31 cellular contexts compared by ENCODE assay signal in genomic region chr16:77570574-77570973, GRCh38.
"Had no signal": no experiment of that assay in that cellular context is flagged by ENCODE, and none has a peak within 500 bp of the region (broad histone marks: within the 10 kb centered on the region; RNA-seq: fewer than 3 reads in every experiment).

No MANE protein-coding gene starts in this region.

- ATAC-seq: activated CD8-positive, alpha-beta T cell treated with anti-CD3 and anti-CD28 coated beads for 36 hours; activated naive CD4-positive, alpha-beta T cell treated with anti-CD3 and anti-CD28 coated beads, Interleukin-2, amount 50 U/mL, for 72 hours; activated T-cell treated with anti-CD3 and anti-CD28 coated beads, Interleukin-2, amount 50 U/mL, for 4 hours; activated T-cell treated with anti-CD3 and anti-CD28 coated beads, Interleukin-2, amount 50 U/mL, for 72 hours; activated T-helper 17 cell treated with anti-CD3 and anti-CD28 coated beads, Interleukin-2, amount 50 U/mL, for 72 hours had no signal

- H3K27ac ChIP-seq: adrenal gland, ascending aorta, cardiac muscle cell, VCaP had no signal

- H3K4me1 ChIP-seq: adrenal gland, ascending aorta had no signal

- H3K9me3 ChIP-seq: adrenal gland, ascending aorta had no signal

- DNase-seq: activated B cell treated with CpG ODN at 0.5 μM for 24 hours; activated CD4-positive, alpha-beta memory T cell treated with anti-CD3 and anti-CD28 coated beads for 36 hours; activated CD4-positive, alpha-beta T cell treated with anti-CD3 and anti-CD28 coated beads for 4 hours; activated CD4-positive, alpha-beta T cell treated with anti-CD3 and anti-CD28 coated beads, Interleukin-2, amount 10 ng/mL, durations not matched to agents 24 days and 14 days; activated CD4-positive, alpha-beta T cell treated with anti-CD3 and anti-CD28 coated beads, Interleukin-2, amount 50 U/mL, for 1 hour; activated CD4-positive, alpha-beta T cell treated with anti-CD3 and anti-CD28 coated beads, Interleukin-2, amount 50 U/mL, for 4 hours; activated CD4-positive, CD25-positive, alpha-beta regulatory T cell treated with anti-CD3 and anti-CD28 coated beads, Interleukin-2, amount 50 U/mL, for 72 hours; activated CD8-positive, alpha-beta memory T cell treated with anti-CD3 and anti-CD28 coated beads, Interleukin-2, amount 50 U/mL, for 4 hours; activated CD8-positive, alpha-beta T cell treated with anti-CD3 and anti-CD28 coated beads for 36 hours; activated effector memory CD4-positive, alpha-beta T cell treated with anti-CD3 and anti-CD28 coated beads, Interleukin-2, amount 50 U/mL, for 16 hours; activated gamma-delta T cell treated with Interleukin-2 at 50 U/mL for 16 hours; activated naive CD4-positive, alpha-beta T cell; activated naive CD4-positive, alpha-beta T cell treated with anti-CD3 and anti-CD28 coated beads for 36 hours; activated naive CD4-positive, alpha-beta T cell treated with anti-CD3 and anti-CD28 coated beads, Interleukin-2, amount 50 U/mL, for 16 hours; activated naive CD8-positive, alpha-beta T cell treated with anti-CD3 and anti-CD28 coated beads for 36 hours; activated T-cell treated with anti-CD3 and anti-CD28 coated beads for 4 hours; activated T-cell treated with anti-CD3 and anti-CD28 coated beads, Interleukin-2, amount 50 U/mL, for 1 hour; activated T-cell treated with anti-CD3 and anti-CD28 coated beads, Interleukin-2, amount 50 U/mL, for 4 hours; activated T-cell treated with anti-CD3 and anti-CD28 coated beads, Interleukin-2, amount 50 U/mL, for 72 hours; adrenal gland; amygdala; anterior cingulate cortex; caudate nucleus; cerebellar nuclear complex; T-helper 2 cell; T-helper 9 cell had no signal

- H3K36me3 ChIP-seq: adrenal gland, ascending aorta, cardiac muscle cell had no signal

- H3K27me3 ChIP-seq: adrenal gland, ascending aorta had no signal

- H3K4me3 ChIP-seq: adrenal gland, ascending aorta, cardiac muscle cell had no signal
